In the genomic region with DNA sequence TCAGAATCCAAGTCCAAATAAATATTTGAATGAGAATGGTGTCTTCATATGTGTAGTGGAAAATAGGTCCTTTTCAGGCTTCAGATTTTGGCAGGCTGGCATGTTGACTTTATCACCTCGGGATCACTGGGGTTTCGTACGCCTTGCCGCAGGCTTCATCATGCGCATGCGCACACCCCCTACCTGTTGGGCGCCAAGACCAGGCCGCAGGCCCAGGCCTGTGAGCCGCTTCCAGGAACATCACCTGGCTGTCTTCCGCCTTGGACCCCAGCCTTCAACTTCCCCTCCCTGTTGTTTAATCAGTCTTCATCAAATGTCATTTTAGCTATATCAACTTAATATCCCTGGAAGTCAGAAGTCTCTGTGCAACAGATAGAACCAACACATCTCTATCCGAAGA, we compare ENCODE assay signal across 20 cellular contexts.
"Had no signal": no experiment of that assay in that cellular context is flagged by ENCODE, and none has a peak within 500 bp of the region (broad histone marks: within the 10 kb centered on the region; RNA-seq: fewer than 3 reads in every experiment).

No MANE protein-coding gene starts in this region.

- DNase-seq: activated CD4-positive, CD25-positive, alpha-beta regulatory T cell treated with anti-CD3 and anti-CD28 coated beads, Interleukin-2, amount 50 U/mL, for 72 hours; activated CD8-positive, alpha-beta memory T cell treated with anti-CD3 and anti-CD28 coated beads for 24 hours; activated effector memory CD4-positive, alpha-beta T cell treated with anti-CD3 and anti-CD28 coated beads, Interleukin-2, amount 50 U/mL, for 16 hours; activated naive CD4-positive, alpha-beta T cell treated with anti-CD3 and anti-CD28 coated beads, Interleukin-2, amount 50 U/mL, for 16 hours; activated T-cell treated with anti-CD3 and anti-CD28 coated beads, Interleukin-2, amount 50 U/mL, for 72 hours; aorta; brain microvascular endothelial cell; colonic mucosa; islet precursor cell; right lobe of liver; stimulated activated CD4-positive, alpha-beta T cell treated with anti-CD3 and anti-CD28 coated beads, Interleukin-4, amount 100 ng/mL, for 1 hour; stimulated activated naive CD8-positive, alpha-beta T cell treated with anti-CD3 and anti-CD28 coated beads, Interleukin-15, amount 100 ng/mL, for 72 hours; trophoblast cell had no signal

- H3K4me1 Mint-ChIP-seq: central memory CD8-positive, alpha-beta T cell; neural crest cell; stimulated activated naive CD8-positive, alpha-beta T cell treated with anti-CD3 and anti-CD28 coated beads, Interleukin-15, amount 100 ng/mL, for 72 hours had no signal

- H3K27ac ChIP-seq: brain microvascular endothelial cell, colonic mucosa, hepatocyte, left lung, right lobe of liver, suprapubic skin had no signal

- H3K27me3 ChIP-seq: brain microvascular endothelial cell, colonic mucosa, hepatocyte, left lung, right lobe of liver, suprapubic skin had no signal

- H3K79me2 ChIP-seq: hepatocyte had no signal

- ATAC-seq: activated T-cell treated with anti-CD3 and anti-CD28 coated beads, Interleukin-2, amount 50 U/mL, for 72 hours; left lung; right lobe of liver; stimulated activated naive CD8-positive, alpha-beta T cell treated with anti-CD3 and anti-CD28 coated beads, Interleukin-15, amount 100 ng/mL, for 72 hours had no signal

- H2AFZ ChIP-seq: hepatocyte had no signal

- H3K4me2 ChIP-seq: hepatocyte, smooth muscle cell had no signal

- H3K4me3 ChIP-seq: colonic mucosa, hepatocyte, left lung, right lobe of liver, smooth muscle cell, suprapubic skin had no signal

- H3K4me1 ChIP-seq: colonic mucosa, left lung, right lobe of liver had no signal

- H3K9me3 Mint-ChIP-seq: central memory CD8-positive, alpha-beta T cell; stimulated activated naive CD8-positive, alpha-beta T cell treated with anti-CD3 and anti-CD28 coated beads, Interleukin-15, amount 100 ng/mL, for 72 hours had no signal

- H3K36me3 ChIP-seq: brain microvascular endothelial cell, colonic mucosa, left lung, right lobe of liver, suprapubic skin had no signal

- H3K4me3 Mint-ChIP-seq: activated T-cell treated with anti-CD3 and anti-CD28 coated beads, Interleukin-2, amount 50 U/mL, for 72 hours; central memory CD8-positive, alpha-beta T cell; neural crest cell; stimulated activated naive CD8-positive, alpha-beta T cell treated with anti-CD3 and anti-CD28 coated beads, Interleukin-15, amount 100 ng/mL, for 72 hours; T-helper 1 cell treated with Interleukin-12 subunit alpha and Interleukin-12 subunit beta and Interleukin-4 antibody, amounts not matched to agents 30 μg/mL and 1 μg/mL, for 36 hours had no signal

- H3K27ac Mint-ChIP-seq: activated T-cell treated with anti-CD3 and anti-CD28 coated beads, Interleukin-2, amount 50 U/mL, for 72 hours; stimulated activated naive CD8-positive, alpha-beta T cell treated with anti-CD3 and anti-CD28 coated beads, Interleukin-15, amount 100 ng/mL, for 72 hours; T-helper 1 cell treated with Interleukin-12 subunit alpha and Interleukin-12 subunit beta and Interleukin-4 antibody, amounts not matched to agents 30 μg/mL and 1 μg/mL, for 36 hours had no signal

- H3K27me3 Mint-ChIP-seq: central memory CD8-positive, alpha-beta T cell; stimulated activated naive CD8-positive, alpha-beta T cell treated with anti-CD3 and anti-CD28 coated beads, Interleukin-15, amount 100 ng/mL, for 72 hours had no signal
